In the genomic region with DNA sequence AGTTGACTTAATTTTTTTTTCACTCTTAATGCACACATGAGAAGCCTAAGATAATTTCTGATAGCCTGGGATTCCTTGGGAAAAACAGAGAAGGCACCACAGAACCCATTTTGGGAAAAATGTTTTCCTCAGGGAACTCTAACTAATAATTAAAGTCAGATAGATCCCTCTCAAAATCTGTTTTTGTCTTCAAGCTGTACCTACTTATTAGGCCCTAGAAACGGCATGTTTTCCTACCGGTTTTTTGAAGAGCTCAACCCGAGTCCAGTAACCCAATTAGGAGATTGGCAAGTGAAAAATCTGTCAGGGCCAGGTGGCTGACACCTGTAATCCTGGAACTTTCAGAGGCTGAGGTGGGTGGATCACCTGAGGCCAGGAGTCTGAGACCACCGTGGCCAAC, we compare ENCODE assay signal across 31 cellular contexts.
"Had no signal": no experiment of that assay in that cellular context is flagged by ENCODE, and none has a peak within 500 bp of the region (broad histone marks: within the 10 kb centered on the region; RNA-seq: fewer than 3 reads in every experiment).

No MANE protein-coding gene starts in this region.

- H3K27me3 Mint-ChIP-seq: activated CD4-positive, alpha-beta T cell treated with anti-CD3 and anti-CD28 coated beads, Interleukin-2, amount 10 ng/mL, durations not matched to agents 24 days and 14 days; activated naive CD8-positive, alpha-beta T cell; activated naive CD8-positive, alpha-beta T cell treated with anti-CD3 and anti-CD28 coated beads, Interleukin-2, amount 50 U/mL, for 24 hours had no signal

- ATAC-seq: activated CD8-positive, alpha-beta T cell treated with anti-CD3 and anti-CD28 coated beads, Interleukin-2, amount 10 ng/mL, durations not matched to agents 7 days and 5 days; activated naive CD8-positive, alpha-beta T cell treated with anti-CD3 and anti-CD28 coated beads, Interleukin-2, amount 50 U/mL, for 24 hours; activated T-cell treated with anti-CD3 and anti-CD28 coated beads, Interleukin-2, amount 50 U/mL, for 4 hours; PC-3 had no signal

- H3K4me3 Mint-ChIP-seq: activated CD4-positive, alpha-beta T cell treated with anti-CD3 and anti-CD28 coated beads, Interleukin-2, amount 10 ng/mL, durations not matched to agents 24 days and 14 days; activated CD8-positive, alpha-beta T cell treated with anti-CD3 and anti-CD28 coated beads, Interleukin-2, amount 10 ng/mL, durations not matched to agents 7 days and 5 days; activated naive CD4-positive, alpha-beta T cell treated with anti-CD3 and anti-CD28 coated beads, Interleukin-2, amount 10 ng/mL, durations not matched to agents 7 days and 5 days; activated naive CD8-positive, alpha-beta T cell; activated naive CD8-positive, alpha-beta T cell treated with anti-CD3 and anti-CD28 coated beads, Interleukin-2, amount 50 U/mL, for 24 hours; activated T-cell treated with anti-CD3 and anti-CD28 coated beads, Interleukin-2, amount 50 U/mL, for 4 hours; activated T-helper 1 cell treated with anti-CD3 and anti-CD28 coated beads, Interleukin-12 subunit alpha, Interleukin-12 subunit beta, Interleukin-2, Interleukin-4 antibody, amounts not matched to agents 30 ng/mL and 10 ng/mL and 1 ng/mL, durations not matched to agents 14 hours and 24 hours and 36 hours; T-helper 1 cell treated with Interleukin-12 subunit alpha and Interleukin-12 subunit beta and Interleukin-4 antibody, amounts not matched to agents 30 μg/mL and 1 μg/mL, for 36 hours; T-helper 2 cell treated with Interferon-gamma antibody and Interleukin-4, amounts not matched to agents 5 μg/mL and 100 μg/mL, for 36 hours had no signal

- H3K4me2 ChIP-seq: SK-N-SH had no signal

- H3K36me3 ChIP-seq: brain microvascular endothelial cell, Peyer's patch, SJSA1 had no signal

- H3K27ac ChIP-seq: brain microvascular endothelial cell, Peyer's patch, SJSA1 had no signal

- H3K4me3 ChIP-seq: Peyer's patch, SJSA1 had no signal

- H3K9me2 ChIP-seq: SK-N-SH had no signal

- H3K4me1 ChIP-seq: Peyer's patch, SJSA1 had no signal

- H3K27me3 ChIP-seq: brain microvascular endothelial cell, Peyer's patch, SJSA1 had no signal

- DNase-seq: activated CD4-positive, alpha-beta T cell treated with anti-CD3 and anti-CD28 coated beads, Interleukin-2, amount 10 ng/mL, durations not matched to agents 24 days and 14 days; activated CD4-positive, alpha-beta T cell treated with anti-CD3 and anti-CD28 coated beads, Interleukin-2, amount 50 U/mL, for 4 hours; activated CD8-positive, alpha-beta T cell treated with anti-CD3 and anti-CD28 coated beads, Interleukin-2, amount 10 ng/mL, durations not matched to agents 7 days and 5 days; activated naive CD4-positive, alpha-beta T cell treated with anti-CD3 and anti-CD28 coated beads, Interleukin-2, amount 10 ng/mL, durations not matched to agents 7 days and 5 days; activated naive CD8-positive, alpha-beta T cell treated with anti-CD3 and anti-CD28 coated beads, Interleukin-2, amount 50 U/mL, for 24 hours; activated T-cell treated with anti-CD3 and anti-CD28 coated beads, Interleukin-2, amount 50 U/mL, for 4 hours; amniotic stem cell; aorta; brain microvascular endothelial cell; central memory CD4-positive, alpha-beta T cell; NCI-H1105 treated with DMSO at 0.1 percent for 48 hours; NCI-H1436; NCI-H1694; NCI-H1930; NCI-H2081 treated with DMSO at 0.1 percent for 48 hours; NCI-H2171 treated with DMSO at 0.1 percent for 48 hours; NCI-H2227 treated with DMSO at 0.1 percent for 48 hours; NCI-H446; NCI-H510A treated with DMSO at 0.1 percent for 48 hours; NCI-H526 treated with DMSO at 0.1 percent for 48 hours; NK-92 treated with Interleukin-12 subunit alpha and Interleukin-12 subunit beta, amount 100 ng/mL, for 24 hours; PC-3; Peyer's patch; RPMI8226; SHP77 treated with DMSO at 0.1 percent for 48 hours; SK-N-SH had no signal

- H3K27ac Mint-ChIP-seq: activated CD4-positive, alpha-beta T cell treated with anti-CD3 and anti-CD28 coated beads, Interleukin-2, amount 10 ng/mL, durations not matched to agents 24 days and 14 days; activated CD8-positive, alpha-beta T cell treated with anti-CD3 and anti-CD28 coated beads, Interleukin-2, amount 10 ng/mL, durations not matched to agents 7 days and 5 days; activated naive CD4-positive, alpha-beta T cell treated with anti-CD3 and anti-CD28 coated beads, Interleukin-2, amount 10 ng/mL, durations not matched to agents 7 days and 5 days; activated naive CD8-positive, alpha-beta T cell; activated naive CD8-positive, alpha-beta T cell treated with anti-CD3 and anti-CD28 coated beads, Interleukin-2, amount 50 U/mL, for 24 hours; activated T-helper 1 cell treated with anti-CD3 and anti-CD28 coated beads, Interleukin-12 subunit alpha, Interleukin-12 subunit beta, Interleukin-2, Interleukin-4 antibody, amounts not matched to agents 30 ng/mL and 10 ng/mL and 1 ng/mL, durations not matched to agents 14 hours and 24 hours and 36 hours; T-helper 1 cell treated with Interleukin-12 subunit alpha and Interleukin-12 subunit beta and Interleukin-4 antibody, amounts not matched to agents 30 μg/mL and 1 μg/mL, for 36 hours; T-helper 2 cell treated with Interferon-gamma antibody and Interleukin-4, amounts not matched to agents 5 μg/mL and 100 μg/mL, for 36 hours had no signal

- H3K4me1 Mint-ChIP-seq: activated naive CD4-positive, alpha-beta T cell treated with anti-CD3 and anti-CD28 coated beads, Interleukin-2, amount 10 ng/mL, durations not matched to agents 7 days and 5 days had no signal
